ENCODE assay signal across 1 cellular context in the genomic region with DNA sequence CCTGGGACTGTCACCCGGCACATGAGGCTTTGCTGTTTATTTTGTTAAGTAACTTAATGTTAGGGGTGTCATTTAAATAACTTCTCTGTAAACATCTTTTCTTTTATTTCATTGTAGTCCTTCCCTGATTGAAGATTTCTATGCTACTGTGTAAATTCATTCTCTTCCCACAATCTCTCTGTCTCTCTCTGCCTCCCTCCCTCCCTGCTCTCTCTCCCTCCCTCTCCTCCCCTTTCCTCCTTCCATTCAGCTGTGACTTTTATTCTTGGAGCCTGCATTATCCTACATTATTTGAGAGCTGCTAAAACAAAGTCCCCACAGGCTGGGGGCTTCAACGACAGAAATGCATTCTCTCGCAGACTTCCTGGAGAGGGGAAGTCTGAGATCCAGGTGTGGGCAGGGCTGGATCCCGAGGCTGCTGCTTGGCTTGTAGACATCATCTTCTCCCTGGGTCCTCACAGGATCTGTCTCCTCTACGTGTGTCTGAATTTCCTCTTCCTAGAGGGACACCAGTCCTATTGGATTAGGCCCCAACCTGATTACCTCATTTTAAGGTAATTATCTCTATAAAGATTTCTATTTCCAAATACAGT.
TF ChIP-seq lines count a peak whose summit lies in the region.

No MANE protein-coding gene starts in this region.

TF ChIP-seq in GM23338, 12 proteins besides CTCF, POLR2A, EP300 and RAD21 (continued from another document):
- TF ChIP-seq, protein P1, sequence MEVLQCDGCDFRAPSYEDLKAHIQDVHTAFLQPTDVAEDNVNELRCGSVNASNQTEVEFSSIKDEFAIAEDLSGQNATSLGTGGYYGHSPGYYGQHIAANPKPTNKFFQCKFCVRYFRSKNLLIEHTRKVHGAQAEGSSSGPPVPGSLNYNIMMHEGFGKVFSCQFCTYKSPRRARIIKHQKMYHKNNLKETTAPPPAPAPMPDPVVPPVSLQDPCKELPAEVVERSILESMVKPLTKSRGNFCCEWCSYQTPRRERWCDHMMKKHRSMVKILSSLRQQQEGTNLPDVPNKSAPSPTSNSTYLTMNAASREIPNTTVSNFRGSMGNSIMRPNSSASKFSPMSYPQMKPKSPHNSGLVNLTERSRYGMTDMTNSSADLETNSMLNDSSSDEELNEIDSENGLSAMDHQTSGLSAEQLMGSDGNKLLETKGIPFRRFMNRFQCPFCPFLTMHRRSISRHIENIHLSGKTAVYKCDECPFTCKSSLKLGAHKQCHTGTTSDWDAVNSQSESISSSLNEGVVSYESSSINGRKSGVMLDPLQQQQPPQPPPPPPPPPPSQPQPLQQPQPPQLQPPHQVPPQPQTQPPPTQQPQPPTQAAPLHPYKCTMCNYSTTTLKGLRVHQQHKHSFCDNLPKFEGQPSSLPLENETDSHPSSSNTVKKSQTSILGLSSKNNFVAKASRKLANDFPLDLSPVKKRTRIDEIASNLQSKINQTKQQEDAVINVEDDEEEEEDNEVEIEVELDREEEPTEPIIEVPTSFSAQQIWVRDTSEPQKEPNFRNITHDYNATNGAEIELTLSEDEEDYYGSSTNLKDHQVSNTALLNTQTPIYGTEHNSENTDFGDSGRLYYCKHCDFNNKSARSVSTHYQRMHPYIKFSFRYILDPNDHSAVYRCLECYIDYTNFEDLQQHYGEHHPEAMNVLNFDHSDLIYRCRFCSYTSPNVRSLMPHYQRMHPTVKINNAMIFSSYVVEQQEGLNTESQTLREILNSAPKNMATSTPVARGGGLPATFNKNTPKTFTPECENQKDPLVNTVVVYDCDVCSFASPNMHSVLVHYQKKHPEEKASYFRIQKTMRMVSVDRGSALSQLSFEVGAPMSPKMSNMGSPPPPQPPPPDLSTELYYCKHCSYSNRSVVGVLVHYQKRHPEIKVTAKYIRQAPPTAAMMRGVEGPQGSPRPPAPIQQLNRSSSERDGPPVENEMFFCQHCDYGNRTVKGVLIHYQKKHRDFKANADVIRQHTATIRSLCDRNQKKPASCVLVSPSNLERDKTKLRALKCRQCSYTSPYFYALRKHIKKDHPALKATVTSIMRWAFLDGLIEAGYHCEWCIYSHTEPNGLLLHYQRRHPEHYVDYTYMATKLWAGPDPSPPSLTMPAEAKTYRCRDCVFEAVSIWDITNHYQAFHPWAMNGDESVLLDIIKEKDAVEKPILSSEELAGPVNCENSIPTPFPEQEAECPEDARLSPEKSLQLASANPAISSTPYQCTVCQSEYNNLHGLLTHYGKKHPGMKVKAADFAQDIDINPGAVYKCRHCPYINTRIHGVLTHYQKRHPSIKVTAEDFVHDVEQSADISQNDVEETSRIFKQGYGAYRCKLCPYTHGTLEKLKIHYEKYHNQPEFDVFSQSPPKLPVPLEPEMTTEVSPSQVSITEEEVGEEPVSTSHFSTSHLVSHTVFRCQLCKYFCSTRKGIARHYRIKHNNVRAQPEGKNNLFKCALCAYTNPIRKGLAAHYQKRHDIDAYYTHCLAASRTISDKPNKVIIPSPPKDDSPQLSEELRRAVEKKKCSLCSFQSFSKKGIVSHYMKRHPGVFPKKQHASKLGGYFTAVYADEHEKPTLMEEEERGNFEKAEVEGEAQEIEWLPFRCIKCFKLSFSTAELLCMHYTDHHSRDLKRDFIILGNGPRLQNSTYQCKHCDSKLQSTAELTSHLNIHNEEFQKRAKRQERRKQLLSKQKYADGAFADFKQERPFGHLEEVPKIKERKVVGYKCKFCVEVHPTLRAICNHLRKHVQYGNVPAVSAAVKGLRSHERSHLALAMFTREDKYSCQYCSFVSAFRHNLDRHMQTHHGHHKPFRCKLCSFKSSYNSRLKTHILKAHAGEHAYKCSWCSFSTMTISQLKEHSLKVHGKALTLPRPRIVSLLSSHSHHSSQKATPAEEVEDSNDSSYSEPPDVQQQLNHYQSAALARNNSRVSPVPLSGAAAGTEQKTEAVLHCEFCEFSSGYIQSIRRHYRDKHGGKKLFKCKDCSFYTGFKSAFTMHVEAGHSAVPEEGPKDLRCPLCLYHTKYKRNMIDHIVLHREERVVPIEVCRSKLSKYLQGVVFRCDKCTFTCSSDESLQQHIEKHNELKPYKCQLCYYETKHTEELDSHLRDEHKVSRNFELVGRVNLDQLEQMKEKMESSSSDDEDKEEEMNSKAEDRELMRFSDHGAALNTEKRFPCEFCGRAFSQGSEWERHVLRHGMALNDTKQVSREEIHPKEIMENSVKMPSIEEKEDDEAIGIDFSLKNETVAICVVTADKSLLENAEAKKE (CRISPR knock-in tag; IDR thresholded peaks at IDR 0.05): no peak
- TF ChIP-seq, protein P2, sequence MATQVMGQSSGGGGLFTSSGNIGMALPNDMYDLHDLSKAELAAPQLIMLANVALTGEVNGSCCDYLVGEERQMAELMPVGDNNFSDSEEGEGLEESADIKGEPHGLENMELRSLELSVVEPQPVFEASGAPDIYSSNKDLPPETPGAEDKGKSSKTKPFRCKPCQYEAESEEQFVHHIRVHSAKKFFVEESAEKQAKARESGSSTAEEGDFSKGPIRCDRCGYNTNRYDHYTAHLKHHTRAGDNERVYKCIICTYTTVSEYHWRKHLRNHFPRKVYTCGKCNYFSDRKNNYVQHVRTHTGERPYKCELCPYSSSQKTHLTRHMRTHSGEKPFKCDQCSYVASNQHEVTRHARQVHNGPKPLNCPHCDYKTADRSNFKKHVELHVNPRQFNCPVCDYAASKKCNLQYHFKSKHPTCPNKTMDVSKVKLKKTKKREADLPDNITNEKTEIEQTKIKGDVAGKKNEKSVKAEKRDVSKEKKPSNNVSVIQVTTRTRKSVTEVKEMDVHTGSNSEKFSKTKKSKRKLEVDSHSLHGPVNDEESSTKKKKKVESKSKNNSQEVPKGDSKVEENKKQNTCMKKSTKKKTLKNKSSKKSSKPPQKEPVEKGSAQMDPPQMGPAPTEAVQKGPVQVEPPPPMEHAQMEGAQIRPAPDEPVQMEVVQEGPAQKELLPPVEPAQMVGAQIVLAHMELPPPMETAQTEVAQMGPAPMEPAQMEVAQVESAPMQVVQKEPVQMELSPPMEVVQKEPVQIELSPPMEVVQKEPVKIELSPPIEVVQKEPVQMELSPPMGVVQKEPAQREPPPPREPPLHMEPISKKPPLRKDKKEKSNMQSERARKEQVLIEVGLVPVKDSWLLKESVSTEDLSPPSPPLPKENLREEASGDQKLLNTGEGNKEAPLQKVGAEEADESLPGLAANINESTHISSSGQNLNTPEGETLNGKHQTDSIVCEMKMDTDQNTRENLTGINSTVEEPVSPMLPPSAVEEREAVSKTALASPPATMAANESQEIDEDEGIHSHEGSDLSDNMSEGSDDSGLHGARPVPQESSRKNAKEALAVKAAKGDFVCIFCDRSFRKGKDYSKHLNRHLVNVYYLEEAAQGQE (IDR thresholded peaks at IDR 0.05; ENCODE audit: unreplicated experiment): no peak
- TF ChIP-seq, protein P3, sequence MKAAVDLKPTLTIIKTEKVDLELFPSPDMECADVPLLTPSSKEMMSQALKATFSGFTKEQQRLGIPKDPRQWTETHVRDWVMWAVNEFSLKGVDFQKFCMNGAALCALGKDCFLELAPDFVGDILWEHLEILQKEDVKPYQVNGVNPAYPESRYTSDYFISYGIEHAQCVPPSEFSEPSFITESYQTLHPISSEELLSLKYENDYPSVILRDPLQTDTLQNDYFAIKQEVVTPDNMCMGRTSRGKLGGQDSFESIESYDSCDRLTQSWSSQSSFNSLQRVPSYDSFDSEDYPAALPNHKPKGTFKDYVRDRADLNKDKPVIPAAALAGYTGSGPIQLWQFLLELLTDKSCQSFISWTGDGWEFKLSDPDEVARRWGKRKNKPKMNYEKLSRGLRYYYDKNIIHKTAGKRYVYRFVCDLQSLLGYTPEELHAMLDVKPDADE (IDR thresholded peaks at IDR 0.05): no peak
- TF ChIP-seq CREB1 (CRISPR knock-in tag; IDR thresholded peaks at IDR 0.05; ENCODE audit: low read depth) (no peak), NANOG (IDR thresholded peaks at IDR 0.05; ENCODE audit: borderline replicate concordance) (no peak)
